In the genomic region with DNA sequence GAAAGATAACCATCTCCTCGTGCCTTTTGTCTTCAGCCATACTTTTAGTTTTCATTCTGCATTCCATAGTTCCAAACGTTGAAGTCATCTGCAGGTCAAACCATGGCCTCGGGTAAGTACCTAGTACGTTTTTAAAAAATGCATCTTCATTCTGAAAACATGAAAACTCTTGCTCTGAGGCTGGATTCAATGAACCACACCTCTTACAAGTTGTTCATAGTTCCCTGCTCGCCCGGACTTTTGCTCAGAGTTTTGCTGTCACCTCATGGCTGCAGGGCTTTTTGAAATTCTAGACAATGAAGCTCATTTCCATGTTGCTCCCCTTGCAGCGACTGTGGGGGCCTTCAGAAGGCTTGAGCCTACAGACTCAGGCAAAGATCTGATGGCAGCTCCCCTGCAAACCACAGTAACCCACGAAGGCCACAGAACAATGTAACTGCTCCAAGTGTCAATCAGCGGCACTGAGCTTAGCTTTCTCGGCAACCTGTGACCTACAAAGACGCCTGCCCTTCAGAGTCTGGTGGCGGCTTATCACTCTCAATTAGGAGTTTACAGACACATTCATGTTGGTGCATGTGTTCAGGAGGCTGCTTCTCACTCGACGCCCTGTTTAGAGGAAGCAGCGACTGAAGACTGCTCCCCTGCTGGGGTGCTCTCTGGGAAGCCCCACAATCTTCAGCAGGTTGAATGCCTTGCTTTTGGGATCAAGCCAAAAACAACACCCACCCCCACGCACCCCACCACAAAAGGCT, we compare ENCODE assay signal across 17 cellular contexts.
DNase-seq lines count a peak whose midpoint lies in the region; ATAC-seq, FAIRE-seq and TF ChIP-seq lines count a peak whose summit lies in the region.
"Had no signal": no experiment of that assay in that cellular context is flagged by ENCODE, and none has a peak within 500 bp of the region (broad histone marks: within the 10 kb centered on the region; RNA-seq: fewer than 3 reads in every experiment).

No MANE protein-coding gene starts in this region.

- H3K4ac ChIP-seq in IMR-90 (ENCODE audit: low read depth, low read length) (peak overlapping the region; percentile 72), mesendoderm (ENCODE audit: low read depth, low read length) (no peak overlapping the region)

- no peaks in the 10 kb centered on the region for H3K9me3 ChIP-seq in IMR-90 (ENCODE audit: control insufficient read depth, insufficient read depth, low read length)
- H3K9me3 ChIP-seq: pancreas had no signal

- H2BK5ac ChIP-seq in IMR-90 (ENCODE audit: low read depth, low read length, poor library complexity, severe bottlenecking) (no peak overlapping the region), mesendoderm (ENCODE audit: low read length) (no peak overlapping the region)

- H2AK9ac ChIP-seq in IMR-90 (replicated peaks; ENCODE audit: low read depth, low read length, poor library complexity), result peak overlapping the region; percentile 5

- intact Hi-C loops in IMR-90 (cut with micrococcal nuclease), result no loop called here

- peaks cover 23% of the 10 kb centered on the region for H3K4me1 ChIP-seq in IMR-90 (ENCODE audit: control insufficient read depth, insufficient read depth, low read length)
- no peaks in the 10 kb centered on the region for H3K4me1 ChIP-seq in mesendoderm (ENCODE audit: control insufficient read depth, low read depth, low read length)
- H3K4me1 ChIP-seq: pancreas had no signal

- no peak for ATAC-seq in IMR-90 (ENCODE audit: low read depth)
- ATAC-seq: pancreas had no signal

- H3K14ac ChIP-seq in IMR-90 (replicated peaks; ENCODE audit: low read depth, low read length), result no peak overlapping the region

- H3K9me1 ChIP-seq in IMR-90 (ENCODE audit: insufficient read depth, low read length), result peaks cover 5% of the 10 kb centered on the region; the same call in 1 of the 2 replicates

- peak overlapping the region; percentile 48; the same call in 1 of the 2 replicates for H3K18ac ChIP-seq in IMR-90 (ENCODE audit: low read depth, low read length)
- no peak overlapping the region for H3K18ac ChIP-seq in mesendoderm (ENCODE audit: low read length)

- H2AFZ ChIP-seq in IMR-90 (replicated peaks; ENCODE audit: low read length, poor library complexity), result peak overlapping the region; percentile 57

- peak overlapping the region; percentile 66; the same call in 1 of the 2 replicates for H2AK5ac ChIP-seq in IMR-90 (ENCODE audit: low read depth, low read length)
- H2AK5ac ChIP-seq in mesendoderm (ENCODE audit: low read length), result no peak overlapping the region

- H2BK120ac ChIP-seq in IMR-90 (ENCODE audit: low read depth, low read length), result peak overlapping the region; percentile 33
- no peak overlapping the region for H2BK120ac ChIP-seq in mesendoderm (ENCODE audit: low read depth, low read length)

- H3K4me3 ChIP-seq in IMR-90 (ENCODE audit: insufficient read depth, low read depth, low read length), result no peak overlapping the region
- no peak overlapping the region for H3K4me3 ChIP-seq in astrocyte of the spinal cord (ENCODE audit: low read depth, low read length)
- H3K4me3 ChIP-seq in mesendoderm (ENCODE audit: low read length), result no peak overlapping the region
- H3K4me3 ChIP-seq: pancreas had no signal

- no peaks in the 10 kb centered on the region for H3K27me3 ChIP-seq in IMR-90 (ENCODE audit: control insufficient read depth, insufficient read depth, low read length)
- no peaks in the 10 kb centered on the region for H3K27me3 ChIP-seq in mesendoderm (ENCODE audit: insufficient read depth, low read length, poor library complexity)
- H3K27me3 ChIP-seq: pancreas had no signal

- no peak for TF ChIP-seq RAD21 in IMR-90 (IDR thresholded peaks at IDR 0.05; ENCODE audit: low read length)

- FAIRE-seq in D721Med (lab: Jason Lieb, UNC), result no peak
- FAIRE-seq: GM12892, islet of Langerhans, pancreas had no signal

- H2BK15ac ChIP-seq in IMR-90 (ENCODE audit: low read depth, low read length) (peak overlapping the region; percentile 12; the same call in 1 of the 3 replicates), mesendoderm (replicated peaks; ENCODE audit: low read depth) (no peak overlapping the region)

- H3K4me2 ChIP-seq in IMR-90 (ENCODE audit: low read depth, low read length) (peak overlapping the region; percentile 16; the same call in 1 of the 2 replicates), mesendoderm (ENCODE audit: low read length) (no peak overlapping the region)

- in situ Hi-C loops in IMR-90 (cut with MboI; ENCODE audit: low sequenced_read_pairs) (no loop called here), astrocyte of the spinal cord (cut with HindIII; ENCODE audit: low sequenced_read_pairs) (no loop called here)

- no TSS peak for BruUV-seq in IMR-90 (replicated peaks; lab: Mats Ljungman, UMichigan)

- no peaks in the 10 kb centered on the region for H3K79me2 ChIP-seq in mesendoderm (ENCODE audit: control insufficient read depth, insufficient read depth, low read length)

- POLR2A ChIA-PET in IMR-90 (lab: Charles Lee; ENCODE audit: unreplicated experiment), result interaction anchor here (0.6 kb wide), 1 partner anchor 32 kb away, joined by 3 read pairs; no protein-coding TSS in a partner anchor

- TF ChIP-seq CTCF in IMR-90 (conservative IDR thresholded peaks at IDR 0.05; ENCODE audit: low read depth, low read length), result no peak
- no peak for TF ChIP-seq CTCF in astrocyte of the spinal cord (IDR thresholded peaks at IDR 0.05; ENCODE audit: low read depth, low read length)
- TF ChIP-seq CTCF in D721Med (IDR thresholded peaks at IDR 0.05; ENCODE audit: insufficient read depth, missing control alignments), result no peak

- H3K79me1 ChIP-seq in IMR-90 (ENCODE audit: low read depth in 1 of 2, low read length in 2 of 2), result no peaks in the 10 kb centered on the region; a peak in 1 of 4 replicates
- no peaks in the 10 kb centered on the region for H3K79me1 ChIP-seq in mesendoderm (ENCODE audit: low read length)

- H3K9ac ChIP-seq in IMR-90 (ENCODE audit: low read depth, low read length) (no peak overlapping the region), mesendoderm (ENCODE audit: low read length) (no peak overlapping the region)

- TF ChIP-seq POLR2A in IMR-90 (IDR thresholded peaks at IDR 0.05; ENCODE audit: low read depth, low read length), result no peak

- peak overlapping the region; percentile 42; the same call in 1 of the 2 replicates for H4K91ac ChIP-seq in IMR-90 (ENCODE audit: insufficient read depth, low read depth, low read length)

- CTCF ChIA-PET in IMR-90 (lab: Yijun Ruan, JAX), result interaction anchor here (0.6 kb wide), 1 partner anchor 94 kb away, joined by 3 read pairs; no protein-coding TSS in a partner anchor

- WGBS in IMR-90 (ENCODE audit: extremely low coverage in 2 of 2, insufficient read length in 1 of 2), 2 experiments, result 52% methylated on average over 3 of the region's 16 CpGs; no CpG with 5 or more reads in 1 of the 2 experiments
- WGBS in mesendoderm (ENCODE audit: extremely low coverage, insufficient coverage, low lambda C conversion rate), result no CpG with 5 or more reads among the region's 16 CpGs

- H3K56ac ChIP-seq in IMR-90 (ENCODE audit: extremely low read depth, insufficient read depth, low read length) (no peak overlapping the region), mesendoderm (ENCODE audit: low read length) (no peak overlapping the region)

- no peak overlapping the region for H3K27ac ChIP-seq in IMR-90 (ENCODE audit: insufficient read depth, low read length)
- H3K27ac ChIP-seq in mesendoderm (ENCODE audit: low read depth, low read length), result no peak overlapping the region
- H3K27ac ChIP-seq: pancreas had no signal

- H3K23ac ChIP-seq in IMR-90 (ENCODE audit: low read depth, low read length) (peak overlapping the region; percentile 52; the same call in 1 of the 2 replicates), mesendoderm (ENCODE audit: low read length) (no peak overlapping the region)

- DNase-seq in EL (peak; percentile 77), IMR-90 (peak; percentile 69), astrocyte of the spinal cord (ENCODE audit: low read depth, low spot score) (peak; percentile 53), mesendoderm (peak; percentile 14), iPS-NIHi11 (ENCODE audit: low spot score) (no peak), D721Med (ENCODE audit: insufficient read length, low spot score) (no peak), NCI-H2171 (lab: John Stamatoyannopoulos, UW) (no peak)
- no peak for DNase-seq in stimulated activated CD4-positive, alpha-beta T cell treated with anti-CD3 and anti-CD28 coated beads, Interleukin-4, amount 100 ng/mL, for 4 hours
- DNase-seq: activated naive CD4-positive, alpha-beta T cell treated with anti-CD3 and anti-CD28 coated beads, Interleukin-2, amount 10 ng/mL, durations not matched to agents 7 days and 5 days; central memory CD4-positive, alpha-beta T cell; glutamatergic neuron; NCI-H1092; NCI-H510A; pancreas; substantia nigra had no signal

- 0 out of 2 replicates have a peak overlapping the region, but pooled peaks have one; percentile 36 for H2BK20ac ChIP-seq in IMR-90 (ENCODE audit: low read depth, low read length)

- H4K5ac ChIP-seq in IMR-90 (ENCODE audit: low read depth, low read length) (peak overlapping the region; percentile 10; the same call in 1 of the 2 replicates), mesendoderm (ENCODE audit: low read length) (no peak overlapping the region)

- no peaks in the 10 kb centered on the region for H4K20me1 ChIP-seq in IMR-90 (ENCODE audit: insufficient read depth, low read length)

- H3K36me3 ChIP-seq in IMR-90 (ENCODE audit: control insufficient read depth, insufficient read depth, low read length), result no peaks in the 10 kb centered on the region
- no peaks in the 10 kb centered on the region for H3K36me3 ChIP-seq in mesendoderm (ENCODE audit: control insufficient read depth, insufficient read depth, low read length)
- H3K36me3 ChIP-seq: pancreas had no signal

- H4K8ac ChIP-seq in IMR-90 (ENCODE audit: low read depth in 2 of 2, low read length in 2 of 2) (peak overlapping the region in 1 of 2 experiments; percentile 48; a peak in 1 of 4 replicates), mesendoderm (ENCODE audit: low read depth, low read length) (no peak overlapping the region)

- dilution Hi-C loops in IMR-90 (cut with HindIII; ENCODE audit: low sequenced_read_pairs, unreplicated experiment), result no loop called here

TF ChIP-seq in IMR-90, 13 proteins besides CTCF, POLR2A, EP300 and RAD21:
- TF ChIP-seq NFE2L2 (IDR thresholded peaks at IDR 0.05; ENCODE audit: low read depth, low read length), result peak; percentile 29; the same call in 1 of the 2 replicates
- TF ChIP-seq RFX5 (IDR thresholded peaks at IDR 0.05; ENCODE audit: low read depth, low read length), result no peak
TF ChIP-seq in IMR-90: peak in this region for 1.

Comparison
In these comparisons a context has a peak if more than half of its experiments do, and no peak if none do; other contexts are left out.
1. DNase-seq: peak in EL (single experiment), IMR-90 (single experiment), astrocyte of the spinal cord (single experiment) and mesendoderm (single experiment); none in iPS-NIHi11 (single experiment), D721Med (single experiment), NCI-H2171 (single experiment) and stimulated activated CD4-positive, alpha-beta T cell treated with anti-CD3 and anti-CD28 coated beads, Interleukin-4, amount 100 ng/mL, for 4 hours (0 of 2).